In the genomic region with DNA sequence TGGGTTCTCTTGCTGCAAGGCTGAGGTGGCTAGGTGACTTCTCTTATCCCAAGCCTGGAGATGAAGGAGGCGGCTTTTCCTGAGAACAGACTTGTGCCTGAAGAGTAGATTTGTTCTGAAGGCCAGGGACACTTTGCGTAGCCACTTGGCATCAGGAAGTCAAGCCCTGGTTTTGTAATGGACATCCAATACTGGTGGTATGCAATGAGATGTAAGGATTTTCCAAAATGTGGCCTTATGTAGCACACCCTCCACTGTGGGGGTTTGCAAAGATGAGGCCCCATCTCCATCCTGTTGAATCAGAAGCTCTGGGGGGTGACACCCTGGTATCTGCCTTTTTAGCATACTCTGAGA, we compare ENCODE assay signal across 12 cellular contexts.
A peak's percentile ranks its signal among the peaks of the same experiment; 100 is the strongest.
DNase-seq lines count a peak whose midpoint lies in the region; ATAC-seq and TF ChIP-seq lines count a peak whose summit lies in the region.
"Had no signal": no experiment of that assay in that cellular context is flagged by ENCODE, and none has a peak within 500 bp of the region (broad histone marks: within the 10 kb centered on the region; RNA-seq: fewer than 3 reads in every experiment).

No MANE protein-coding gene starts in this region.

- H3K79me1 ChIP-seq in mesenchymal stem cell (replicated peaks; ENCODE audit: low read length, poor library complexity, severe bottlenecking), result peaks cover 28% of the 10 kb centered on the region

- no peaks in the 10 kb centered on the region for H4K20me1 ChIP-seq in GM23248 (ENCODE audit: insufficient read depth)

- 34 to 49% methylated on average over 2 of the region's 2 CpGs for WGBS in GM23248 (ENCODE audit: low coverage in 1 of 2, low lambda C conversion rate in 2 of 2, missing lambda C conversion rate in 2 of 2), 2 experiments
- WGBS in mesenchymal stem cell, result 47% methylated on average over 2 of the region's 2 CpGs

- H3K4me1 ChIP-seq in GM23248 (ENCODE audit: insufficient read depth) (peaks cover 48% of the 10 kb centered on the region), mesenchymal stem cell (ENCODE audit: control insufficient read depth, insufficient read depth, low read depth, low read length) (peaks cover 25% of the 10 kb centered on the region)
- peaks cover 4% of the 10 kb centered on the region for H3K4me1 ChIP-seq in CD4-positive, alpha-beta memory T cell (ENCODE audit: insufficient read depth, low read length)

- H3K27ac Mint-ChIP-seq in activated T-cell treated with anti-CD3 and anti-CD28 coated beads, Interleukin-2, amount 50 U/mL, for 72 hours, result no peak overlapping the region
- no peak overlapping the region for H3K27ac Mint-ChIP-seq in CD4-positive, alpha-beta memory T cell
- H3K27ac Mint-ChIP-seq: activated CD4-positive, alpha-beta memory T cell treated with anti-CD3 and anti-CD28 coated beads for 36 hours; naive thymus-derived CD4-positive, alpha-beta T cell; T-helper 1 cell treated with Interleukin-12 subunit alpha and Interleukin-12 subunit beta and Interleukin-4 antibody, amounts not matched to agents 30 μg/mL and 1 μg/mL, for 36 hours; WTC11 had no signal

- CTCF ChIA-PET in RWPE1 (lab: Yijun Ruan, JAX), result interaction anchor here (0.5 to 13.5 kb wide), 17 partner anchors 9 to 222 kb away, joined by 3 to 351 read pairs (median 3); no protein-coding TSS in a partner anchor
- CTCF ChIA-PET in CD4-positive, alpha-beta memory T cell (lab: Charles Lee; ENCODE audit: partially characterized antibody), result interaction anchor here (0.6 to 11.6 kb wide), 12 partner anchors 8 to 146 kb away, joined by 3 to 178 read pairs (median 4); no protein-coding TSS in a partner anchor

- H2AK5ac ChIP-seq in mesenchymal stem cell (ENCODE audit: low read length, severe bottlenecking), result no peak overlapping the region

- H2BK5ac ChIP-seq in mesenchymal stem cell (ENCODE audit: low read depth, low read length, poor library complexity, severe bottlenecking), result no peak overlapping the region

- in situ Hi-C loops in GM23248 (cut with MboI), result loop anchor here (10.0 kb wide), 1 partner anchor 140 kb away; no protein-coding TSS in a partner anchor

- H3K4me1 Mint-ChIP-seq in activated T-cell treated with anti-CD3 and anti-CD28 coated beads, Interleukin-2, amount 50 U/mL, for 72 hours (ENCODE audit: low read depth), result no peaks in the 10 kb centered on the region
- H3K4me1 Mint-ChIP-seq in CD4-positive, alpha-beta memory T cell, result no peaks in the 10 kb centered on the region

- no peak overlapping the region for H2BK120ac ChIP-seq in mesenchymal stem cell (ENCODE audit: low read depth, low read length)

- H3K36me3 ChIP-seq in GM23248 (ENCODE audit: low read depth), result no peaks in the 10 kb centered on the region
- H3K36me3 ChIP-seq in mesenchymal stem cell (ENCODE audit: control insufficient read depth in 1 of 2, insufficient read depth in 2 of 2, low read depth in 1 of 2, low read length in 2 of 2), result peaks cover 6 to 10% of the 10 kb centered on the region in 2 experiments
- H3K36me3 ChIP-seq in CD4-positive, alpha-beta memory T cell (ENCODE audit: insufficient read depth, low read length), result no peaks in the 10 kb centered on the region

- H4K91ac ChIP-seq in mesenchymal stem cell (ENCODE audit: low read length), result no peak overlapping the region

- H3K9me2 ChIP-seq in GM23248 (ENCODE audit: insufficient read depth), result no peaks in the 10 kb centered on the region

- H3K9me3 ChIP-seq in GM23248 (ENCODE audit: low read depth) (no peaks in the 10 kb centered on the region), mesenchymal stem cell (ENCODE audit: control insufficient read depth, low read length) (no peaks in the 10 kb centered on the region)
- no peaks in the 10 kb centered on the region for H3K9me3 ChIP-seq in CD4-positive, alpha-beta memory T cell (ENCODE audit: control insufficient read depth in 1 of 2, low read length in 2 of 2)

- H2AFZ ChIP-seq in GM23248 (no peak overlapping the region), mesenchymal stem cell (ENCODE audit: low read depth, low read length) (no peak overlapping the region)

- H3K9ac ChIP-seq in GM23248 (peak overlapping the region; percentile 15; the same call in 1 of the 2 replicates), mesenchymal stem cell (ENCODE audit: low read length) (peak overlapping the region; percentile 75)

- intact Hi-C loops in CD4-positive, alpha-beta memory T cell (cut with micrococcal nuclease), result no loop called here
- intact Hi-C loops in left colon (cut with DNase I, micrococcal nuclease), result loop anchor here in 1 of 2 donors (5.0 kb wide), 1 partner anchor 142 kb away; no protein-coding TSS in a partner anchor

- H3K14ac ChIP-seq in mesenchymal stem cell (ENCODE audit: low read length in 2 of 2), result peak overlapping the region in 1 of 2 experiments; percentile 64

- H3K18ac ChIP-seq in mesenchymal stem cell (ENCODE audit: low read depth in 1 of 2, low read length in 2 of 2), result peak overlapping the region in 1 of 2 experiments; percentile 69

- H3K4me3 ChIP-seq in GM23248 (no peak overlapping the region), mesenchymal stem cell (ENCODE audit: insufficient read depth in 1 of 2, low read depth in 1 of 2, low read length in 2 of 2) (no peak overlapping the region)
- no peak overlapping the region for H3K4me3 ChIP-seq in CD4-positive, alpha-beta memory T cell (ENCODE audit: low read length in 2 of 2)
- H3K4me3 ChIP-seq: psoas muscle had no signal

- peak overlapping the region in 1 of 2 experiments; percentile 58 for H2BK12ac ChIP-seq in mesenchymal stem cell (ENCODE audit: low read length in 2 of 2)

- no peak for ATAC-seq in activated T-cell treated with anti-CD3 and anti-CD28 coated beads, Interleukin-2, amount 50 U/mL, for 72 hours (replicated peaks in 1 of 2)
- ATAC-seq in left colon, result no peak

- peaks cover 5% of the 10 kb centered on the region for H3K27me3 Mint-ChIP-seq in activated T-cell treated with anti-CD3 and anti-CD28 coated beads, Interleukin-2, amount 50 U/mL, for 72 hours (ENCODE audit: low read depth)
- peaks cover 1 to 2% of the 10 kb centered on the region in 2 donors for H3K27me3 Mint-ChIP-seq in CD4-positive, alpha-beta memory T cell
- H3K27me3 Mint-ChIP-seq: activated CD4-positive, alpha-beta memory T cell treated with anti-CD3 and anti-CD28 coated beads for 36 hours had no signal

- TF ChIP-seq CTCF in RWPE1 (conservative IDR thresholded peaks at IDR 0.05; ENCODE audit: low read depth), result peak; percentile 67

- H3K4me2 ChIP-seq in GM23248 (ENCODE audit: unreplicated experiment), result no peak overlapping the region
- no peak overlapping the region for H3K4me2 ChIP-seq in mesenchymal stem cell (ENCODE audit: low read length, poor library complexity, severe bottlenecking)

- POLR2A ChIA-PET in RWPE1 (lab: Yijun Ruan, JAX; ENCODE audit: low non-redundant PET), result no interaction called here
- POLR2A ChIA-PET in CD4-positive, alpha-beta memory T cell (lab: Charles Lee; ENCODE audit: partially characterized antibody), result no interaction called here

- H3K27ac ChIP-seq in GM23248, result peak overlapping the region; percentile 99
- H3K27ac ChIP-seq in RWPE1, result peak overlapping the region; percentile 90
- no peak overlapping the region for H3K27ac ChIP-seq in mesenchymal stem cell (ENCODE audit: low read length, poor library complexity, severe bottlenecking)
- peak overlapping the region; percentile 27 for H3K27ac ChIP-seq in substantia nigra (ENCODE audit: low read depth, low read length, poor library complexity, severe bottlenecking)
- H3K27ac ChIP-seq in CD4-positive, alpha-beta memory T cell (ENCODE audit: low read depth, low read length), result no peak overlapping the region

- no peak overlapping the region for H3K23ac ChIP-seq in mesenchymal stem cell (ENCODE audit: low read length in 2 of 2)

- H2BK15ac ChIP-seq in mesenchymal stem cell (ENCODE audit: low read depth, poor library complexity, severe bottlenecking), result no peak overlapping the region

- no peak overlapping the region for H4K8ac ChIP-seq in mesenchymal stem cell (ENCODE audit: low read length)

- peaks cover 65% of the 10 kb centered on the region for H3F3A ChIP-seq in GM23248 (ENCODE audit: insufficient read depth)

- H3K27me3 ChIP-seq in GM23248 (replicated peaks; ENCODE audit: insufficient read depth), result no peaks in the 10 kb centered on the region
- H3K27me3 ChIP-seq in mesenchymal stem cell (ENCODE audit: control insufficient read depth in 1 of 2, insufficient read depth in 1 of 2, low read length in 2 of 2), result no peaks in the 10 kb centered on the region
- no peaks in the 10 kb centered on the region for H3K27me3 ChIP-seq in CD4-positive, alpha-beta memory T cell (ENCODE audit: insufficient read depth, low read length)

- H3K9me3 Mint-ChIP-seq in activated T-cell treated with anti-CD3 and anti-CD28 coated beads, Interleukin-2, amount 50 U/mL, for 72 hours, result peaks cover 3 to 4% of the 10 kb centered on the region in 2 donors
- peaks cover 0 to 17% (median 5%) of the 10 kb centered on the region in 8 donors for H3K9me3 Mint-ChIP-seq in CD4-positive, alpha-beta memory T cell

- H3K79me2 ChIP-seq in GM23248 (ENCODE audit: insufficient read depth), result peaks cover 94% of the 10 kb centered on the region

- H3K4ac ChIP-seq in mesenchymal stem cell (ENCODE audit: low read depth in 1 of 2, low read length in 2 of 2), result peak overlapping the region in 1 of 2 experiments; percentile 40

- H3K36me3 Mint-ChIP-seq in activated T-cell treated with anti-CD3 and anti-CD28 coated beads, Interleukin-2, amount 50 U/mL, for 72 hours (ENCODE audit: insufficient read depth in 2 of 2), result no peaks in the 10 kb centered on the region
- H3K36me3 Mint-ChIP-seq in CD4-positive, alpha-beta memory T cell, result no peaks in the 10 kb centered on the region
- H3K36me3 Mint-ChIP-seq: activated CD4-positive, alpha-beta memory T cell treated with anti-CD3 and anti-CD28 coated beads for 36 hours had no signal

- H3K4me3 Mint-ChIP-seq in activated T-cell treated with anti-CD3 and anti-CD28 coated beads, Interleukin-2, amount 50 U/mL, for 72 hours, result no peak overlapping the region
- H3K4me3 Mint-ChIP-seq in CD4-positive, alpha-beta memory T cell, result no peak overlapping the region
- H3K4me3 Mint-ChIP-seq: activated CD4-positive, alpha-beta memory T cell treated with anti-CD3 and anti-CD28 coated beads for 36 hours; T-helper 1 cell treated with Interleukin-12 subunit alpha and Interleukin-12 subunit beta and Interleukin-4 antibody, amounts not matched to agents 30 μg/mL and 1 μg/mL, for 36 hours; WTC11 had no signal

- DNase-seq in GM23248, result no peak
- no peak for DNase-seq in RWPE1 (ENCODE audit: low spot score)
- no peak for DNase-seq in mesenchymal stem cell
- DNase-seq in substantia nigra (lab: John Stamatoyannopoulos, UW), result no peak
- no peak for DNase-seq in activated T-cell treated with anti-CD3 and anti-CD28 coated beads, Interleukin-2, amount 50 U/mL, for 72 hours
- DNase-seq in CD4-positive, alpha-beta memory T cell, result no peak
- no peak for DNase-seq in left colon

Comparison
In these comparisons a context has a peak if more than half of its experiments do, and no peak if none do; other contexts are left out.
1. H3K27ac ChIP-seq: peak in GM23248 (single experiment), RWPE1 (single experiment) and substantia nigra (single experiment); none in mesenchymal stem cell (single experiment) and CD4-positive, alpha-beta memory T cell (single experiment).